8 cellular contexts compared by ENCODE assay signal in genomic region chr3:142225885-142226215, GRCh38. TPM values are rescaled to one million over a fixed set of nuclear protein-coding genes. Genes with fewer than 3 reads are reported as not detected.
A peak's percentile ranks its signal among the peaks of the same experiment; 100 is the strongest.
DNase-seq lines count a peak whose midpoint lies in the region; ATAC-seq and TF ChIP-seq lines count a peak whose summit lies in the region.

No MANE protein-coding gene starts in this region.

- H3K27ac ChIP-seq in liver (ENCODE audit: low read depth in 1 of 2, low read length in 2 of 2) (peak overlapping the region; percentile 64 to 86), transverse colon (peak overlapping the region; percentile 88 to 98 (median 94))

- H3K4me1 Mint-ChIP-seq in activated T-cell treated with anti-CD3 and anti-CD28 coated beads, Interleukin-2, amount 50 U/mL, for 4 hours (ENCODE audit: low read depth), result peaks cover 11% of the 10 kb centered on the region
- H3K4me1 Mint-ChIP-seq in activated naive CD8-positive, alpha-beta T cell treated with anti-CD3 and anti-CD28 coated beads for 36 hours, result peaks cover 18% of the 10 kb centered on the region

- H3K9me3 ChIP-seq in liver (ENCODE audit: control insufficient read depth in 4 of 4, low read length in 3 of 4) (no peaks in the 10 kb centered on the region), transverse colon (no peaks in the 10 kb centered on the region)

- peak overlapping the region; percentile 91 for H3K4me3 Mint-ChIP-seq in activated T-cell treated with anti-CD3 and anti-CD28 coated beads, Interleukin-2, amount 50 U/mL, for 4 hours
- peak overlapping the region; percentile 91 for H3K4me3 Mint-ChIP-seq in activated naive CD8-positive, alpha-beta T cell treated with anti-CD3 and anti-CD28 coated beads for 36 hours

- H3K9me3 Mint-ChIP-seq in activated T-cell treated with anti-CD3 and anti-CD28 coated beads, Interleukin-2, amount 50 U/mL, for 4 hours, result no peaks in the 10 kb centered on the region
- no peaks in the 10 kb centered on the region for H3K9me3 Mint-ChIP-seq in activated naive CD8-positive, alpha-beta T cell treated with anti-CD3 and anti-CD28 coated beads for 36 hours

- intact Hi-C loops in transverse colon (cut with DNase I; ENCODE audit: low total_unique reads), result no loop called here

- H3K4me3 ChIP-seq in liver (ENCODE audit: low read depth in 1 of 3, low read length in 3 of 3), result peak overlapping the region; percentile 74 to 90 (median 84)
- peak overlapping the region; percentile 66 to 86 (median 76) for H3K4me3 ChIP-seq in transverse colon

- no peak for DNase-seq in activated T-cell treated with anti-CD3 and anti-CD28 coated beads, Interleukin-2, amount 50 U/mL, for 4 hours
- DNase-seq in activated T-cell treated with anti-CD3 and anti-CD28 coated beads, Interleukin-2, amount 50 U/mL, for 48 hours, result no peak
- no peak for DNase-seq in activated naive CD8-positive, alpha-beta T cell treated with anti-CD3 and anti-CD28 coated beads for 36 hours
- DNase-seq in transverse colon, result no peak
- no peak for DNase-seq in stimulated activated CD4-positive, alpha-beta T cell treated with anti-CD3 and anti-CD28 coated beads, Interleukin-4, amount 100 ng/mL, for 24 hours
- DNase-seq in HuH-7 (ENCODE audit: low spot score), result no peak
- no peak for DNase-seq in NCI-H2171 treated with DMSO at 0.1 percent for 48 hours (lab: John Stamatoyannopoulos, UW)

- H3K36me3 ChIP-seq in liver (ENCODE audit: control insufficient read depth in 4 of 4, insufficient read depth in 3 of 4, low read depth in 1 of 4, low read length in 3 of 4) (no peaks in the 10 kb centered on the region), transverse colon (no peaks in the 10 kb centered on the region)

- H3K27ac Mint-ChIP-seq in activated naive CD8-positive, alpha-beta T cell treated with anti-CD3 and anti-CD28 coated beads for 36 hours, result peak overlapping the region; percentile 56

- H3K9ac ChIP-seq in liver (ENCODE audit: low read depth in 1 of 2, low read length in 2 of 2), result no peak overlapping the region

- TF ChIP-seq RAD21 in liver (IDR thresholded peaks at IDR 0.05), result no peak

- 61% methylated on average over 17 of the region's 17 CpGs for WGBS in liver
- WGBS in transverse colon (ENCODE audit: low coverage in 1 of 2), 2 donors, result 65 to 100% methylated on average over 1 to 17 of the region's 17 CpGs

- TF ChIP-seq POLR2A in transverse colon (IDR thresholded peaks at IDR 0.05), result no peak

- H3K4me1 ChIP-seq in liver (ENCODE audit: control insufficient read depth in 4 of 4, insufficient read depth in 4 of 4, low read length in 3 of 4), result peaks cover 0 to 6% (median 1%) of the 10 kb centered on the region in 4 donors
- peaks cover 0 to 43% (median 27%) of the 10 kb centered on the region in 4 donors for H3K4me1 ChIP-seq in transverse colon

- H3K36me3 Mint-ChIP-seq in activated T-cell treated with anti-CD3 and anti-CD28 coated beads, Interleukin-2, amount 50 U/mL, for 4 hours (ENCODE audit: insufficient read depth), result no peaks in the 10 kb centered on the region
- H3K36me3 Mint-ChIP-seq in activated naive CD8-positive, alpha-beta T cell treated with anti-CD3 and anti-CD28 coated beads for 36 hours, result no peaks in the 10 kb centered on the region

- no peak for ATAC-seq in activated T-cell treated with anti-CD3 and anti-CD28 coated beads, Interleukin-2, amount 50 U/mL, for 4 hours

- TF ChIP-seq CTCF in liver (IDR thresholded peaks at IDR 0.05; ENCODE audit: low read depth, low read length, missing input control) (no peak), transverse colon (IDR thresholded peaks at IDR 0.05) (no peak)

- in situ Hi-C loops in transverse colon (cut with MboI; ENCODE audit: low pct_ligation_motif_present in 1 of 4, low pct_unique_long_range_greater_than_20kb in 1 of 4, low sequenced_read_pairs in 3 of 4), result no loop called here

- no peak for TF ChIP-seq EP300 in transverse colon (IDR thresholded peaks at IDR 0.05; ENCODE audit: low read depth)

- H3K27me3 Mint-ChIP-seq in activated T-cell treated with anti-CD3 and anti-CD28 coated beads, Interleukin-2, amount 50 U/mL, for 4 hours (ENCODE audit: low read depth), result no peaks in the 10 kb centered on the region
- H3K27me3 Mint-ChIP-seq in activated naive CD8-positive, alpha-beta T cell treated with anti-CD3 and anti-CD28 coated beads for 36 hours, result no peaks in the 10 kb centered on the region

- no peaks in the 10 kb centered on the region for H3K27me3 ChIP-seq in liver (ENCODE audit: control insufficient read depth in 4 of 4, insufficient read depth in 4 of 4, low read length in 3 of 4)
- H3K27me3 ChIP-seq in transverse colon, result no peaks in the 10 kb centered on the region

TF ChIP-seq in liver, 16 proteins besides CTCF, POLR2A, EP300 and RAD21:
- TF ChIP-seq TAF1 (conservative IDR thresholded peaks at IDR 0.05) (no peak), NR2F2 (IDR thresholded peaks at IDR 0.05) (no peak), MAX (IDR thresholded peaks at IDR 0.05) (no peak)

RNA-seq across cellular contexts. Expression of gene GK5, which starts 0.5 kb away (rescaled TPM):
- 10 to 100 TPM in 2 of 3 donors, 1 to 10 TPM in 1; 10.0 to 11.9 (median 11.0) TPM for total RNA-seq in activated T-cell treated with anti-CD3 and anti-CD28 coated beads, Interleukin-2, amount 50 U/mL, for 4 hours
- total RNA-seq in activated naive CD8-positive, alpha-beta T cell treated with anti-CD3 and anti-CD28 coated beads for 36 hours, result 10 to 100 TPM in 1 of 2 experiments, 1 to 10 TPM in 1; 10.0 to 10.8 TPM
- total RNA-seq in liver (1 to 10 TPM; 3.4 to 9.7 TPM), transverse colon (100 to 1,000 TPM in 1 of 4 donors, 10 to 100 TPM in 3; 37.4 to 140 (median 55.5) TPM)
- polyA plus RNA-seq in liver, result 1 to 10 TPM; 1.3 to 3.2 TPM
